9 cellular contexts compared by ENCODE assay signal in the genomic region with DNA sequence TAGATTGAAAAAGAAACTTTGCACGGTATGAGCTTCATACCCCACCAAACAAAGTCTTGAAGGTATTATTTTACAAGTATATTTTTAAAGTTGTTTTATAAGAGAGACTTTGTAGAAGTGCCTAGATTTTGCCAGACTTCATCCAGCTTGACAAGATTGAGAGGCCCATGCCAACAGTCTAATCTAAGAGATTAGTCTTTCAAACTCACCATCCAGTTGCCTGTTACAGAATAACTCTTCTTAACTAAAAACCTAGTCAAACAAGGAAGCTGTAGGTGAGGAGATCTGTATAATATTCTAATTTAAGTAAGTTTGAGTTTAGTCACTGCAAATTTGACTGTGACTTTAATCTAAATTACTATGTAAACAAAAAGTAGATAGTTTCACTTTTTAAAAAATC.
"Had no signal": no experiment of that assay in that cellular context is flagged by ENCODE, and none has a peak within 500 bp of the region (broad histone marks: within the 10 kb centered on the region; RNA-seq: fewer than 3 reads in every experiment).

No MANE protein-coding gene starts in this region.

- H3K27ac ChIP-seq: GM23248, HL-60 had no signal

- ATAC-seq: HCT116, HepG2, K562 had no signal

- H3K4me3 ChIP-seq: GM23248, HAP-1, K562 had no signal

- H3K9me3 Mint-ChIP-seq: HFFc6 had no signal

- DNase-seq: GM23248, GOT3, H7, HFFc6 had no signal

- H3K4me3 Mint-ChIP-seq: HFFc6 had no signal

- FAIRE-seq: HepG2, K562 had no signal

- H3K9me3 ChIP-seq: HAP-1 had no signal

- H3K36me3 ChIP-seq: HAP-1 had no signal
